In the genomic region with DNA sequence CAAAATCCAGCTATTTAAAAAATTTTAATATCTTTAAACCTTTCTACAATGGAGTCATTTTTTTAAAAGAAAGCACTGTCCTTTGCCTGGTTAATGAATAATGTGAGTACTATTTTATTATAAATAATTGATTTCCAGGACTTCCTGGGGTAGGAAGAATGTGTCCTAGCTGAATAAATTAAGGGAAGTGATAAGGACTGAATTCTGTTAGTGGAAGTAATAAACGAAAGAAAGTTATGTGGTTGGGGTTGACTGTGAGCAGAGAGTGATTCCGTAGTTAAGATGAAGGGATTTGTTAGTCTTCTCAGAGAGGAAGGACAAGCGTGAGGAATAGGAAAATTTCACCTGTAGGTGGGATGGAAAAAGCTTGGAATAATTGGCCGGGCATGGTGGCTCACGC, we compare ENCODE assay signal across 23 cellular contexts.
"Had no signal": no experiment of that assay in that cellular context is flagged by ENCODE, and none has a peak within 500 bp of the region (broad histone marks: within the 10 kb centered on the region; RNA-seq: fewer than 3 reads in every experiment).

No MANE protein-coding gene starts in this region.

- H3K27me3 ChIP-seq: colonic mucosa, neural progenitor cell, right atrium auricular region, sigmoid colon, stomach, thyroid gland had no signal

- H3K27ac Mint-ChIP-seq: dendritic cell treated with granulocyte-macrophage colony-stimulating factor and Interleukin-4, amounts not matched to agents 40 ng/mL and 50 ng/mL, for 4 days; effector memory CD8-positive, alpha-beta T cell; immature natural killer cell; memory B cell; natural killer cell; stimulated activated effector memory CD8-positive, alpha-beta T cell treated with anti-CD3 and anti-CD28 coated beads, Interleukin-12 subunit alpha, Interleukin-12 subunit beta, amount 100 ng/mL, for 72 hours had no signal

- H3K9me3 Mint-ChIP-seq: dendritic cell treated with granulocyte-macrophage colony-stimulating factor and Interleukin-4, amounts not matched to agents 40 ng/mL and 50 ng/mL, for 4 days; effector memory CD8-positive, alpha-beta T cell; immature natural killer cell; memory B cell; natural killer cell; neural progenitor cell; stimulated activated effector memory CD8-positive, alpha-beta T cell treated with anti-CD3 and anti-CD28 coated beads, Interleukin-12 subunit alpha, Interleukin-12 subunit beta, amount 100 ng/mL, for 72 hours had no signal

- H3K27me3 Mint-ChIP-seq: dendritic cell treated with granulocyte-macrophage colony-stimulating factor and Interleukin-4, amounts not matched to agents 40 ng/mL and 50 ng/mL, for 4 days; effector memory CD8-positive, alpha-beta T cell; memory B cell had no signal

- H3K4me1 Mint-ChIP-seq: immature natural killer cell; stimulated activated effector memory CD8-positive, alpha-beta T cell treated with anti-CD3 and anti-CD28 coated beads, Interleukin-12 subunit alpha, Interleukin-12 subunit beta, amount 100 ng/mL, for 72 hours had no signal

- H3K9me3 ChIP-seq: colonic mucosa, lower lobe of right lung, prostate gland, right atrium auricular region, sigmoid colon, stomach, thyroid gland had no signal

- DNase-seq: colonic mucosa; effector memory CD8-positive, alpha-beta T cell; hypothalamus; immature natural killer cell; islet precursor cell; kidney glomerular epithelial cell; left ventricle myocardium superior; lower lobe of right lung; natural killer cell; sigmoid colon; stimulated activated CD4-positive, alpha-beta T cell treated with anti-CD3 and anti-CD28 coated beads, Interleukin-2, amount 100 ng/mL, for 24 hours; stimulated activated CD4-positive, alpha-beta T cell treated with anti-CD3 and anti-CD28 coated beads, Interleukin-4, amount 100 ng/mL, for 24 hours; stimulated activated naive CD4-positive, alpha-beta T cell treated with Interleukin-2 at 50 U/mL for 16 hours; stomach; thyroid gland; trophoblast cell had no signal

- H3K4me3 Mint-ChIP-seq: dendritic cell treated with granulocyte-macrophage colony-stimulating factor and Interleukin-4, amounts not matched to agents 40 ng/mL and 50 ng/mL, for 4 days; effector memory CD8-positive, alpha-beta T cell; immature natural killer cell; memory B cell; natural killer cell; neural progenitor cell; stimulated activated effector memory CD8-positive, alpha-beta T cell treated with anti-CD3 and anti-CD28 coated beads, Interleukin-12 subunit alpha, Interleukin-12 subunit beta, amount 100 ng/mL, for 72 hours had no signal

- H3K27ac ChIP-seq: colonic mucosa, lower lobe of right lung, prostate gland, right atrium auricular region, sigmoid colon, stomach, thyroid gland had no signal

- H3K4me2 ChIP-seq: neural progenitor cell had no signal

- H3K4me1 ChIP-seq: colonic mucosa, lower lobe of right lung, prostate gland, right atrium auricular region, sigmoid colon, stomach, thyroid gland had no signal

- H3K4me3 ChIP-seq: colonic mucosa, lower lobe of right lung, neural progenitor cell, prostate gland, right atrium auricular region, sigmoid colon, stomach, thyroid gland had no signal

- H2AFZ ChIP-seq: neural progenitor cell had no signal

- ATAC-seq: effector memory CD8-positive, alpha-beta T cell; left ventricle myocardium superior; lower lobe of right lung; natural killer cell; stimulated activated effector memory CD8-positive, alpha-beta T cell treated with anti-CD3 and anti-CD28 coated beads, Interleukin-12 subunit alpha, Interleukin-12 subunit beta, amount 100 ng/mL, for 72 hours had no signal

- FAIRE-seq: endometrium had no signal

- H3K36me3 Mint-ChIP-seq: immature natural killer cell; natural killer cell; stimulated activated effector memory CD8-positive, alpha-beta T cell treated with anti-CD3 and anti-CD28 coated beads, Interleukin-12 subunit alpha, Interleukin-12 subunit beta, amount 100 ng/mL, for 72 hours had no signal

- H3K36me3 ChIP-seq: colonic mucosa, lower lobe of right lung, neural progenitor cell, prostate gland, right atrium auricular region, thyroid gland had no signal
